Comparison of ENCODE assay signal across 1 cellular context in genomic region chr1:91501527-91501859, GRCh38.
TF ChIP-seq lines count a peak whose summit lies in the region.

No MANE protein-coding gene starts in this region.

TF ChIP-seq in K562, 482 proteins besides CTCF, POLR2A, EP300 and RAD21 (continued from another document):
- no peak for TF ChIP-seq NFE2L1 (tag; IDR thresholded peaks at IDR 0.05; ENCODE audit: borderline replicate concordance, low read depth)
- TF ChIP-seq FOSL1 (tag; conservative IDR thresholded peaks at IDR 0.05), result peak; percentile 37; the same call in 1 of the 2 replicates
- TF ChIP-seq MYBL2 (IDR thresholded peaks at IDR 0.05; ENCODE audit: low read depth), result 0 out of 2 replicates have a peak, but pooled peaks have one; percentile 32
- no peak for TF ChIP-seq MYBL2 (CRISPR knock-in tag; IDR thresholded peaks at IDR 0.05; ENCODE audit: borderline replicate concordance)
- 0 out of 2 replicates have a peak, but pooled peaks have one; percentile 37 for TF ChIP-seq THAP7 (CRISPR knock-in tag; IDR thresholded peaks at IDR 0.05)
- 0 out of 2 replicates have a peak, but pooled peaks have one; percentile 10 for TF ChIP-seq ZNF589 (CRISPR knock-in tag; IDR thresholded peaks at IDR 0.05; ENCODE audit: low read depth)
